7 cellular contexts compared by ENCODE assay signal in genomic region chr10:69327463-69328345, GRCh38. TPM values are rescaled to one million over a fixed set of nuclear protein-coding genes. Genes with fewer than 3 reads are reported as not detected.
DNase-seq lines count a peak whose midpoint lies in the region; ATAC-seq and TF ChIP-seq lines count a peak whose summit lies in the region.

No MANE protein-coding gene starts in this region.

- H3K9ac ChIP-seq in OCI-LY1 (ENCODE audit: low read length): peak overlapping the region; percentile 66

- peak; percentile 65 for ATAC-seq in GM18520 (IDR thresholded peaks at IDR 0.05; ENCODE audit: unreplicated experiment)
- peak; percentile 83 for ATAC-seq in HG02840 (IDR thresholded peaks at IDR 0.05; ENCODE audit: low FRiP score, unreplicated experiment)

- no peaks in the 10 kb centered on the region for H4K20me1 ChIP-seq in OCI-LY1 (ENCODE audit: insufficient read depth, low read length)

- no peak for TF ChIP-seq CTCF in OCI-LY1 (IDR thresholded peaks at IDR 0.05; ENCODE audit: low read length)
- no peak for TF ChIP-seq CTCF in right atrium auricular region (IDR thresholded peaks at IDR 0.05)

- H3K27me3 ChIP-seq in OCI-LY1 (ENCODE audit: insufficient read depth, low read length) (no peaks in the 10 kb centered on the region), right atrium auricular region (no peaks in the 10 kb centered on the region)

- no peaks in the 10 kb centered on the region for H3K9me2 ChIP-seq in OCI-LY1 (ENCODE audit: low read depth, low read length)

- H3K9me3 ChIP-seq in OCI-LY1 (ENCODE audit: low read length): no peaks in the 10 kb centered on the region
- H3K9me3 ChIP-seq in right atrium auricular region: no peaks in the 10 kb centered on the region

- H3K4me1 ChIP-seq in OCI-LY1 (ENCODE audit: insufficient read depth, low read length, severe bottlenecking): peaks cover 22% of the 10 kb centered on the region
- H3K4me1 ChIP-seq in right atrium auricular region: peaks cover 4 to 88% of the 10 kb centered on the region in 2 donors

- H2AFZ ChIP-seq in OCI-LY1 (ENCODE audit: low read length): no peak overlapping the region

- peak overlapping the region; percentile 76 for H3K27ac ChIP-seq in OCI-LY1 (ENCODE audit: low read depth, low read length, poor library complexity, severe bottlenecking)
- H3K27ac ChIP-seq in right atrium auricular region: peak overlapping the region; percentile 83 to 90

- H3K4me3 ChIP-seq in OCI-LY1 (ENCODE audit: low read depth, low read length, poor library complexity, severe bottlenecking): peak overlapping the region; percentile 54
- H3K4me3 ChIP-seq in right atrium auricular region: peak overlapping the region in 1 of 2 donors; percentile 31

- DNase-seq in anterior cingulate cortex (lab: John Stamatoyannopoulos, UW) (peak in 46 of 58 donors; percentile 15 to 80 (median 53)), right atrium auricular region (ENCODE audit: low spot score) (peak; percentile 91), retina (peak; percentile 69), DMS114 treated with DMSO at 0.1 percent for 48 hours (lab: John Stamatoyannopoulos, UW; ENCODE audit: unreplicated experiment) (no peak)

- H3K36me3 ChIP-seq in OCI-LY1 (ENCODE audit: insufficient read depth, low read length) (peaks cover 8% of the 10 kb centered on the region; the same call in 1 of the 2 replicates), right atrium auricular region (no peaks in the 10 kb centered on the region)

- no peaks in the 10 kb centered on the region for H3F3A ChIP-seq in OCI-LY1 (ENCODE audit: insufficient read depth, low read length)

- H3K79me2 ChIP-seq in OCI-LY1 (ENCODE audit: insufficient read depth, low read length): peaks cover 15% of the 10 kb centered on the region; the same call in 1 of the 2 replicates

- H3K4me2 ChIP-seq in OCI-LY1 (ENCODE audit: low read length): peak overlapping the region; percentile 80

RNA-seq across cellular contexts. Expression of gene HK1, which starts 49.4 kb away (rescaled TPM):
- total RNA-seq in right atrium auricular region: 100 to 1,000 TPM; 186 to 228 TPM
